Comparison of ENCODE assay signal across 8 cellular contexts in genomic region chr10:110010076-110011069, GRCh38. TPM values are rescaled to one million over a fixed set of nuclear protein-coding genes. Genes with fewer than 3 reads are reported as not detected.
DNase-seq lines count a peak whose midpoint lies in the region; ATAC-seq and TF ChIP-seq lines count a peak whose summit lies in the region.

No MANE protein-coding gene starts in this region.

- peaks cover 71% of the 10 kb centered on the region for H3K79me2 ChIP-seq in neural progenitor cell (ENCODE audit: low read depth)

- H3K36me3 Mint-ChIP-seq in CD14-positive monocyte = peaks cover 9 to 15% of the 10 kb centered on the region in 2 donors
- peaks cover 2% of the 10 kb centered on the region for H3K36me3 Mint-ChIP-seq in neural progenitor cell

- peaks cover 49% of the 10 kb centered on the region for H3K4me1 Mint-ChIP-seq in CD14-positive monocyte
- peaks cover 52% of the 10 kb centered on the region for H3K4me1 Mint-ChIP-seq in neural progenitor cell

- H3K4me3 ChIP-seq in adipocyte (ENCODE audit: low read length) (peak overlapping the region; percentile 89), neural progenitor cell (peak overlapping the region; percentile 89)

- H3K27ac Mint-ChIP-seq in CD14-positive monocyte = peak overlapping the region; percentile 55 to 83 (median 79)
- no peak overlapping the region for H3K27ac Mint-ChIP-seq in neural progenitor cell

- peak; percentile 32 for ATAC-seq in GM19463 (IDR thresholded peaks at IDR 0.05; ENCODE audit: unreplicated experiment)

- H3K27ac ChIP-seq in neural progenitor cell = no peak overlapping the region

- no peaks in the 10 kb centered on the region for H3K9me3 Mint-ChIP-seq in CD14-positive monocyte
- H3K9me3 Mint-ChIP-seq in neural progenitor cell = no peaks in the 10 kb centered on the region

- no peak overlapping the region for H2AFZ ChIP-seq in neural progenitor cell (replicated peaks)

- peaks cover 46% of the 10 kb centered on the region for H4K20me1 ChIP-seq in neural progenitor cell (ENCODE audit: low read depth)

- H3F3A ChIP-seq in neural progenitor cell (ENCODE audit: low read depth) = peaks cover 56% of the 10 kb centered on the region

- intact Hi-C loops in CD14-positive monocyte (cut with micrococcal nuclease) = loop anchor here in 1 of 2 donors (5.0 kb wide), 1 partner anchor 57 kb away; no protein-coding TSS in a partner anchor

- no peaks in the 10 kb centered on the region for H3K9me3 ChIP-seq in adipocyte (ENCODE audit: control insufficient read depth, low read length)
- H3K9me3 ChIP-seq in neural progenitor cell (ENCODE audit: low read depth) = no peaks in the 10 kb centered on the region

- peak overlapping the region in 1 of 2 donors; percentile 97 for H3K4me3 Mint-ChIP-seq in CD14-positive monocyte
- H3K4me3 Mint-ChIP-seq in neural progenitor cell = peak overlapping the region; percentile 95

- no peak for DNase-seq in CD14-positive monocyte (ENCODE audit: low spot score)
- DNase-seq in NAMALWA (ENCODE audit: low spot score) = peak; percentile 74
- no peak for DNase-seq in adipocyte (ENCODE audit: low read depth)
- DNase-seq in neural progenitor cell (ENCODE audit: low spot score) = no peak
- DNase-seq in EL = no peak
- no peak for DNase-seq in HuH-7.5 (ENCODE audit: low spot score)
- DNase-seq in mesenteric fat pad (ENCODE audit: low spot score) = no peak

- H3K36me3 ChIP-seq in adipocyte (ENCODE audit: control insufficient read depth, insufficient read depth, low read length, severe bottlenecking) (no peaks in the 10 kb centered on the region), neural progenitor cell (no peaks in the 10 kb centered on the region)

- H3K4me1 ChIP-seq in adipocyte (ENCODE audit: control insufficient read depth, insufficient read depth, low read length) (peaks cover 36% of the 10 kb centered on the region), neural progenitor cell (peaks cover 75% of the 10 kb centered on the region)

- peak overlapping the region; percentile 97 for H3K4me2 ChIP-seq in neural progenitor cell

- H3K9ac ChIP-seq in adipocyte (ENCODE audit: low read length) (peak overlapping the region; percentile 88), neural progenitor cell (no peak overlapping the region)

- H3K27me3 ChIP-seq in adipocyte (replicated peaks; ENCODE audit: control insufficient read depth, insufficient read depth, low read length) (no peaks in the 10 kb centered on the region), neural progenitor cell (peaks cover 15% of the 10 kb centered on the region)

- TF ChIP-seq CTCF in CD14-positive monocyte (IDR thresholded peaks at IDR 0.05) = no peak
- TF ChIP-seq CTCF in neural progenitor cell (IDR thresholded peaks at IDR 0.05) = no peak

- H3K27me3 Mint-ChIP-seq in CD14-positive monocyte (ENCODE audit: low read depth in 3 of 3) = peaks cover 0 to 1% (median 0%) of the 10 kb centered on the region in 3 donors
- H3K27me3 Mint-ChIP-seq in neural progenitor cell (ENCODE audit: insufficient read depth, low read depth) = peaks cover 2% of the 10 kb centered on the region

RNA-seq across cellular contexts. Expression of gene ADD3, which starts 2.6 kb away (rescaled TPM):
- polyA plus RNA-seq in CD14-positive monocyte = 100 to 1,000 TPM; 111 to 126 TPM
- 202 and 345 TPM in 2 replicates for total RNA-seq in neural progenitor cell (ENCODE audit: low replicate concordance)
- total RNA-seq in mesenteric fat pad = 89.6 TPM
